In the genomic region with DNA sequence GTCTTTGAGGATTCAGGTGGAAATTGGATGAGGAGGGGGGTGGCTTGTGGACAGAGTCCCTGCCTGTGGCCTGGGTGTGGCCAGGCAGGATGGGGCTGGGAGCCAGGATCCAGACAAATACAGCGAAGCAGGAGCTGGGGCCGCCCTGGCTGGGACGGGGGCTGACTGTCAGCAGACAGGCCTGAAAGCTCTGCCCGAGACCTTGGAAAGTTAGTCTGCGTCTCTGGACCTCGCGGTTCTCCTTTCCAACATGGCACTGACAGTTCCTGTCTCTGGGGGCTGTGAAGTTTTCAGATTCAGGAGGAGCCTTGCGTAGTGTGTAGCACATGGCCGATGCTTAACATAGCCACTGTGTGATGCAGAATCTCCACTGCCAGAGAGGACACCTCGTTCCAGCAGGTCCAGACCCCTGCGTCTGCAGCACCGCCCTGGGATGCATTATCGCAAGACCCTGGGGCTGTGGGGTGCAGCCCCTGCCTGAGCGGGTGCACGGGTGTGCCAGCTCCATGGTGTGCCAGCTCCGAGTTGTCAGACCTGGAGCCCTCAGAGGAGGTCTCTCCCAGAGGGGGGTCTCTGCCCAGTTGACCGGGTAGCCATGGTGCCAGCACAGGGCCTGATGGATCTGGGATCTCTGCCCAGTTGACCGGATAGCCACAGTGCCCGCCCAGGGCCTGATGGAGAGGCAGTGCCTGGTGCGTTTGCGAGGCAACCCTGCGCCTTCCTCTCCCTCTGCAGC, we compare ENCODE assay signal across 15 cellular contexts.
"Had no signal": no experiment of that assay in that cellular context is flagged by ENCODE, and none has a peak within 500 bp of the region (broad histone marks: within the 10 kb centered on the region; RNA-seq: fewer than 3 reads in every experiment).

No MANE protein-coding gene starts in this region.

- H3K9ac ChIP-seq: SK-N-SH had no signal

- H3K4me3 ChIP-seq: ascending aorta, esophagus squamous epithelium, mucosa of descending colon had no signal

- H3K4me2 ChIP-seq: SK-N-SH had no signal

- H3K27me3 ChIP-seq: ascending aorta had no signal

- DNase-seq: activated CD4-positive, alpha-beta T cell treated with anti-CD3 and anti-CD28 coated beads, Interleukin-2, amount 50 U/mL, for 4 hours; activated naive CD4-positive, alpha-beta T cell treated with Interleukin-2 at 50 U/mL for 16 hours; activated naive CD8-positive, alpha-beta T cell treated with anti-CD3 and anti-CD28 coated beads, Interleukin-2, amount 50 U/mL, for 24 hours; activated T-cell treated with anti-CD3 and anti-CD28 coated beads for 4 hours; esophagus squamous epithelium; glutamatergic neuron; left colon; mucosa of descending colon; naive thymus-derived CD8-positive, alpha-beta T cell; SK-N-SH; stimulated activated naive CD8-positive, alpha-beta T cell treated with anti-CD3 and anti-CD28 coated beads, Interleukin-15, amount 100 ng/mL, for 72 hours; T-cell; T-helper 9 cell had no signal

- H3K36me3 ChIP-seq: esophagus squamous epithelium, neutrophil had no signal

- H3K27ac ChIP-seq: ascending aorta, neutrophil had no signal

- ATAC-seq: activated naive CD8-positive, alpha-beta T cell treated with anti-CD3 and anti-CD28 coated beads, Interleukin-2, amount 50 U/mL, for 24 hours; left colon; mucosa of descending colon; naive thymus-derived CD8-positive, alpha-beta T cell; stimulated activated naive CD8-positive, alpha-beta T cell treated with anti-CD3 and anti-CD28 coated beads, Interleukin-15, amount 100 ng/mL, for 72 hours; T-cell had no signal

- H3K9me3 ChIP-seq: ascending aorta, esophagus squamous epithelium, mucosa of descending colon, neutrophil, SK-N-SH had no signal
